1 cellular context compared by ENCODE assay signal in genomic region chr16:23807028-23807427, GRCh38.
TF ChIP-seq lines count a peak whose summit lies in the region.

No MANE protein-coding gene starts in this region.

TF ChIP-seq in GM23338, 12 proteins besides CTCF, POLR2A, EP300 and RAD21 (continued from another document):
- TF ChIP-seq ZNF462 (CRISPR knock-in tag; IDR thresholded peaks at IDR 0.05) (no peak), EZH2phosphoT487 (IDR thresholded peaks at IDR 0.05; ENCODE audit: unreplicated experiment) (no peak)
TF ChIP-seq in GM23338: peak in this region for 0.
